Comparison of ENCODE assay signal across 14 cellular contexts in genomic region chr16:4347765-4348509, GRCh38. TPM values are rescaled to one million over a fixed set of nuclear protein-coding genes. Genes with fewer than 3 reads are reported as not detected.
DNase-seq lines count a peak whose midpoint lies in the region; ATAC-seq, FAIRE-seq and TF ChIP-seq lines count a peak whose summit lies in the region.
"Had no signal": no experiment of that assay in that cellular context is flagged by ENCODE, and none has a peak within 500 bp of the region (broad histone marks: within the 10 kb centered on the region; RNA-seq: fewer than 3 reads in every experiment).

No MANE protein-coding gene starts in this region.

- H3K4me1 ChIP-seq in HCT116 (ENCODE audit: control insufficient read depth in 1 of 2, insufficient read depth in 2 of 2, low read length in 2 of 2) (peaks cover 7 to 19% of the 10 kb centered on the region in 2 experiments), RWPE2 (ENCODE audit: insufficient read depth, poor library complexity, severe bottlenecking) (peaks cover 11% of the 10 kb centered on the region), psoas muscle (peaks cover 45% of the 10 kb centered on the region), mesendoderm (ENCODE audit: control insufficient read depth, low read depth, low read length) (no peaks in the 10 kb centered on the region)

- POLR2A ChIA-PET in HCT116 (lab: Charles Lee) = no interaction called here

- no peak overlapping the region for H2BK15ac ChIP-seq in mesendoderm (replicated peaks; ENCODE audit: low read depth)

- H3K9ac ChIP-seq in HCT116 (ENCODE audit: low read length) = no peak overlapping the region
- no peak overlapping the region for H3K9ac ChIP-seq in mesendoderm (ENCODE audit: low read length)

- H3K4me2 ChIP-seq in HCT116 (ENCODE audit: low read length) = no peak overlapping the region
- no peak overlapping the region for H3K4me2 ChIP-seq in mesendoderm (ENCODE audit: low read length)

- ATAC-seq in HCT116 (no peak), RWPE2 (ENCODE audit: low read depth) (no peak), left ventricle myocardium superior (peak; percentile 1), psoas muscle (peak in 2 of 4 donors; percentile 18 to 42)
- ATAC-seq: body of pancreas had no signal

- peaks cover 2 to 9% of the 10 kb centered on the region in 2 experiments; a peak in 2 of 4 replicates for H3K36me3 ChIP-seq in HCT116 (ENCODE audit: control insufficient read depth in 1 of 2, insufficient read depth in 2 of 2, low read length in 2 of 2)
- H3K36me3 ChIP-seq in RWPE2 (ENCODE audit: low read depth) = peaks cover 10% of the 10 kb centered on the region
- H3K36me3 ChIP-seq in psoas muscle (ENCODE audit: insufficient read depth in 1 of 2, low read depth in 1 of 2) = peaks cover 0 to 3% of the 10 kb centered on the region in 2 donors
- H3K36me3 ChIP-seq in mesendoderm (ENCODE audit: control insufficient read depth, insufficient read depth, low read length) = peaks cover 1% of the 10 kb centered on the region

- CTCF ChIA-PET in HCT116 (lab: Charles Lee) = no interaction called here

- TF ChIP-seq CTCF in HCT116 (IDR thresholded peaks at IDR 0.05 in 2 of 3, conservative IDR thresholded peaks at IDR 0.05 in 1 of 3; ENCODE audit: borderline replicate concordance in 1 of 3, insufficient read depth in 1 of 3, low read depth in 2 of 3, low read length in 2 of 3) (no peak), RWPE2 (IDR thresholded peaks at IDR 0.05; ENCODE audit: poor library complexity, severe bottlenecking) (no peak), psoas muscle (IDR thresholded peaks at IDR 0.05) (no peak)

- H3K56ac ChIP-seq in mesendoderm (ENCODE audit: low read length) = no peak overlapping the region

- no peak overlapping the region for H2AFZ ChIP-seq in HCT116 (ENCODE audit: low read depth, low read length, poor library complexity, severe bottlenecking)

- TSS peak; percentile 25 for BruUV-seq in HCT116 (replicated peaks; lab: Mats Ljungman, UMichigan)

- no peak overlapping the region for H4K8ac ChIP-seq in mesendoderm (ENCODE audit: low read depth, low read length)

- H3K18ac ChIP-seq in mesendoderm (ENCODE audit: low read length) = no peak overlapping the region

- H2BK5ac ChIP-seq in mesendoderm (ENCODE audit: low read length) = no peak overlapping the region

- H4K5ac ChIP-seq in mesendoderm (ENCODE audit: low read length) = no peak overlapping the region

- H3K79me1 ChIP-seq in mesendoderm (ENCODE audit: low read length) = peaks cover 28% of the 10 kb centered on the region

- no peaks in the 10 kb centered on the region for H3K9me2 ChIP-seq in HCT116 (ENCODE audit: insufficient read depth)

- no peak for FAIRE-seq in GM19239 (lab: Jason Lieb, UNC)
- FAIRE-seq: TTC549 had no signal

- H3K23ac ChIP-seq in mesendoderm (ENCODE audit: low read length) = no peak overlapping the region

- DNase-seq in HCT116 (ENCODE audit: low read depth, low spot score) (no peak), RWPE2 (ENCODE audit: low spot score) (peak; percentile 47), left ventricle myocardium superior (no peak), psoas muscle (no peak), mesendoderm (no peak), GM19239 (ENCODE audit: insufficient read length, low spot score) (no peak), head of caudate nucleus (no peak)
- no peak for DNase-seq in effector CD8-positive, alpha-beta T cell (lab: John Stamatoyannopoulos, UW)
- DNase-seq: body of pancreas, COR-L47, heart right ventricle, NCI-H510A, RPMI8226 had no signal

- H3K9me3 ChIP-seq in HCT116 (ENCODE audit: control insufficient read depth in 1 of 2, insufficient read depth in 1 of 2, low read depth in 1 of 2, low read length in 2 of 2) = no peaks in the 10 kb centered on the region
- H3K9me3 ChIP-seq in RWPE2 (ENCODE audit: severe bottlenecking) = no peaks in the 10 kb centered on the region
- H3K9me3 ChIP-seq in psoas muscle = no peaks in the 10 kb centered on the region
- H3K9me3 ChIP-seq: body of pancreas, heart right ventricle had no signal

- TF ChIP-seq POLR2A in HCT116 (IDR thresholded peaks at IDR 0.05; ENCODE audit: borderline replicate concordance, extremely low read depth, insufficient read depth, insufficient read length) = no peak

- H3K79me2 ChIP-seq in HCT116 (ENCODE audit: insufficient read depth, low read length) (peaks cover 82% of the 10 kb centered on the region), mesendoderm (ENCODE audit: control insufficient read depth, insufficient read depth, low read length) (peaks cover 54% of the 10 kb centered on the region)

- no peak overlapping the region for H3K27ac ChIP-seq in HCT116 (ENCODE audit: low read depth, low read length)
- no peak overlapping the region for H3K27ac ChIP-seq in RWPE2 (ENCODE audit: poor library complexity, severe bottlenecking)
- H3K27ac ChIP-seq in psoas muscle = peak overlapping the region; percentile 53
- H3K27ac ChIP-seq in mesendoderm (ENCODE audit: low read depth, low read length) = no peak overlapping the region

- RAD21 ChIA-PET in HCT116 (lab: Charles Lee; ENCODE audit: low non-redundant PET in 1 of 2, low total read pairs in 2 of 2, uncharacterized antibody in 2 of 2, unreplicated experiment in 2 of 2) = no interaction called here

- peaks cover 9% of the 10 kb centered on the region; the same call in 1 of the 2 replicates for H4K20me1 ChIP-seq in HCT116 (ENCODE audit: insufficient read depth)

- H3K4ac ChIP-seq in mesendoderm (ENCODE audit: low read depth, low read length) = no peak overlapping the region

- no peak overlapping the region for H2AK5ac ChIP-seq in mesendoderm (ENCODE audit: low read length)

- H3K4me3 ChIP-seq in HCT116 (replicated peaks in 1 of 2; ENCODE audit: low read depth in 1 of 2, low read length in 2 of 2) = no peak overlapping the region
- H3K4me3 ChIP-seq in RWPE2 (ENCODE audit: severe bottlenecking) = no peak overlapping the region
- H3K4me3 ChIP-seq in psoas muscle = no peak overlapping the region
- H3K4me3 ChIP-seq in mesendoderm (ENCODE audit: low read length) = no peak overlapping the region
- H3K4me3 ChIP-seq: body of pancreas, heart right ventricle had no signal

- no peak overlapping the region for H2BK120ac ChIP-seq in mesendoderm (ENCODE audit: low read depth, low read length)

- H3K27me3 ChIP-seq in HCT116 (ENCODE audit: insufficient read depth, low read length) (no peaks in the 10 kb centered on the region), RWPE2 (ENCODE audit: insufficient read depth, poor library complexity, severe bottlenecking) (no peaks in the 10 kb centered on the region), psoas muscle (ENCODE audit: insufficient read depth in 3 of 3, low read length in 2 of 3) (no peaks in the 10 kb centered on the region), mesendoderm (ENCODE audit: insufficient read depth, low read length, poor library complexity) (no peaks in the 10 kb centered on the region)
- H3K27me3 ChIP-seq: body of pancreas, heart right ventricle had no signal

- TF ChIP-seq RAD21 in HCT116 (IDR thresholded peaks at IDR 0.05; ENCODE audit: low read depth) = no peak

- WGBS in psoas muscle, 3 donors = 55 to 72% (median 65%) methylated on average over 17 of the region's 17 CpGs
- WGBS in mesendoderm (ENCODE audit: extremely low coverage, insufficient coverage, low lambda C conversion rate) = no CpG with 5 or more reads among the region's 17 CpGs

- intact Hi-C loops in HCT116 (cut with micrococcal nuclease) = no loop called here
- intact Hi-C loops in left ventricle myocardium superior (cut with micrococcal nuclease) = no loop called here
- intact Hi-C loops in psoas muscle (cut with DNase I) = no loop called here
- intact Hi-C loops in head of caudate nucleus (cut with DNase I) = no loop called here

TF ChIP-seq in HCT116, 20 proteins besides CTCF, POLR2A, EP300 and RAD21:
- no peak for TF ChIP-seq CBX3 (IDR thresholded peaks at IDR 0.05; ENCODE audit: low read depth)
- no peak for TF ChIP-seq EZH2 (IDR thresholded peaks at IDR 0.05)
- no peak for TF ChIP-seq MAX (IDR thresholded peaks at IDR 0.05)
- no peak for TF ChIP-seq ELF1 (IDR thresholded peaks at IDR 0.05; ENCODE audit: borderline replicate concordance, low read depth)
- TF ChIP-seq SRF (IDR thresholded peaks at IDR 0.05; ENCODE audit: low read depth) = no peak
- no peak for TF ChIP-seq EGR1 (IDR thresholded peaks at IDR 0.05; ENCODE audit: low read depth)
- no peak for TF ChIP-seq YY1 (IDR thresholded peaks at IDR 0.05; ENCODE audit: extremely low read depth, insufficient replicate concordance, low read depth, low read length)
TF ChIP-seq in HCT116: peak in this region for 0.

RNA-seq across cellular contexts. Expression of gene PAM16, which starts 3.2 kb away (rescaled TPM):
- total RNA-seq in HCT116 (2021; ENCODE audit: unreplicated experiment) (102 TPM), left ventricle myocardium superior (70.0 TPM), psoas muscle (10 to 100 TPM; 60.5 to 84.2 (median 70.7) TPM)
- polyA plus RNA-seq in HCT116 (2012) = 98.6 and 111 TPM in 2 replicates
- 100 to 1,000 TPM; 144 to 163 (median 160) TPM for polyA plus RNA-seq in psoas muscle
- 140 TPM for polyA plus RNA-seq in mesendoderm (2013, experiment 1 of 2)
- 140 TPM for polyA plus RNA-seq in mesendoderm (2013, experiment 2 of 2)

RNA-seq across cellular contexts. Expression of gene VASN, which starts 23.7 kb away (rescaled TPM):
- total RNA-seq in HCT116 (2021; ENCODE audit: unreplicated experiment) (6.3 TPM), left ventricle myocardium superior (4.3 TPM), psoas muscle (1 to 10 TPM; 3.0 to 3.6 (median 3.4) TPM)
- 6.7 and 7.4 TPM in 2 replicates for polyA plus RNA-seq in HCT116 (2012)
- 1 to 10 TPM; 2.0 to 3.8 (median 3.3) TPM for polyA plus RNA-seq in psoas muscle
- polyA plus RNA-seq in mesendoderm (2013, experiment 1 of 2) = 6.4 TPM
- 6.5 TPM for polyA plus RNA-seq in mesendoderm (2013, experiment 2 of 2)

RNA-seq across cellular contexts. Expression of gene GLIS2, which starts 32.1 kb away (rescaled TPM):
- total RNA-seq in HCT116 (2021; ENCODE audit: unreplicated experiment) (18.2 TPM), left ventricle myocardium superior (16.6 TPM), psoas muscle (1 to 10 TPM; 1.7 to 3.3 (median 2.4) TPM)
- 15.5 and 15.6 TPM in 2 replicates for polyA plus RNA-seq in HCT116 (2012)
- polyA plus RNA-seq in psoas muscle = 1 to 10 TPM in 2 of 3 donors, under 1 TPM in 1; 0.96 to 1.3 (median 1.0) TPM
- 6.2 TPM for polyA plus RNA-seq in mesendoderm (2013, experiment 1 of 2)
- 6.5 TPM for polyA plus RNA-seq in mesendoderm (2013, experiment 2 of 2)
